Comparison of ENCODE assay signal across 17 cellular contexts in the genomic region with DNA sequence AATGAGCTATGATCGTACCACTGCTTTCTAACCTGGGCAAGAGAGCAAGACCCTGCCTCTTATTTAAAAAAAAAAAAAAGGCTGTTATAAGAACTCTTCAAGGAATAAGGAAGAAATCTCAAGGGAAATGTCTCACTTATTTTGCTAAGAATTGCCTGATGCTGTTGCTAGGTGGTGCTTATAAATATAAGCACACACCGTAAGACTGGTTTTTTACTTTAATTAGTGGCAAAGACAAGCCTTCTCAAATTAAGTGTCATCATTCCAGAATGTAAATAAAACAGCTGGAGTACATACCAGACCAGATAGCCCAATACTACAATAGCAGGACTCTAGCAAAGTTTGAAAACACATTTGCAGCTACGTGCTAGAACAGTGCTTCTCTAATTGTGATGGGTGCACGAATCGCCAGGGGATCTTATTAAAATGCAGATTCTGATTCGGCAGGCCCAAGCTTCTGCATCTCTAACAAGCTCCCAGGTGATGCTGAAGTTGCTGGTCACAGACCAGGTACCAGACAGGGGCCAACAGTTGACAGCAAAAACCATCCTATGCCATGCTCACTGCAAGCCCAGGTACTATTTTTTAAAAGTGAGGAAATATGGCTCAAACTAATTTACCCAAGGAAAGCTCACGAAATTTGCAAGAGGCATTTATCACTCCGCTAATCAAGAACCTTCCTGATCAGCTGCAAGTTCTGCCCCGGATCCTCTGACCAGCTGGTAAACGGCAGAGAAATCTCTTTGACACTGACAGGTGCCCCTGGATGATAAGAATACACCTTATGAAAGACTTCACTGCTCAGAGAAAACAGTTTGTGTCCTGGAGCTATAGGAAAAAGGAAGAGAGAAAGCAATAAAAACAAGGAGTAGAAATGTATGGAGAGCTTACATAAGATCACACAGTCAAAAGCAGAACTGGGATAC. TPM values are rescaled to one million over a fixed set of nuclear protein-coding genes. Genes with fewer than 3 reads are reported as not detected.
"Had no signal": no experiment of that assay in that cellular context is flagged by ENCODE, and none has a peak within 500 bp of the region (broad histone marks: within the 10 kb centered on the region; RNA-seq: fewer than 3 reads in every experiment).

No MANE protein-coding gene starts in this region.

- H3K27ac Mint-ChIP-seq: activated CD8-positive, alpha-beta memory T cell treated with anti-CD3 and anti-CD28 coated beads, Interleukin-2, amount 10 ng/mL, durations not matched to agents 7 days and 5 days; activated T-helper 17 cell treated with anti-CD3 and anti-CD28 coated beads, Interleukin-2, amount 50 U/mL, for 72 hours; effector memory CD8-positive, alpha-beta T cell; mesothelial cell of epicardium; natural killer cell treated with Interleukin-12 subunit alpha and Interleukin-12 subunit beta and Interleukin-15 and Interleukin-18, amount 100 ng/mL, for 72 hours; stimulated activated naive B cell treated with anti-CD40 and anti-IgM and Interleukin-4, amounts not matched to agents 10 μg/mL and 1 μg/mL and 100 μg/mL, for 72 hours had no signal

- FAIRE-seq: frontal cortex, keratinocyte had no signal

- H3K36me3 Mint-ChIP-seq: activated CD8-positive, alpha-beta memory T cell treated with anti-CD3 and anti-CD28 coated beads, Interleukin-2, amount 10 ng/mL, durations not matched to agents 7 days and 5 days; natural killer cell treated with Interleukin-12 subunit alpha and Interleukin-12 subunit beta and Interleukin-15 and Interleukin-18, amount 100 ng/mL, for 72 hours; stimulated activated naive B cell treated with anti-CD40 and anti-IgM and Interleukin-4, amounts not matched to agents 10 μg/mL and 1 μg/mL and 100 μg/mL, for 72 hours had no signal

- H3K27ac ChIP-seq: body of pancreas, thoracic aorta, WERI-Rb-1 had no signal

- H3K36me3 ChIP-seq: thoracic aorta, WERI-Rb-1 had no signal

- ATAC-seq: activated CD8-positive, alpha-beta memory T cell treated with anti-CD3 and anti-CD28 coated beads, Interleukin-2, amount 10 ng/mL, durations not matched to agents 7 days and 5 days; activated T-helper 17 cell treated with anti-CD3 and anti-CD28 coated beads, Interleukin-2, amount 50 U/mL, for 72 hours; body of pancreas; effector memory CD8-positive, alpha-beta T cell; natural killer cell treated with Interleukin-12 subunit alpha and Interleukin-12 subunit beta and Interleukin-15 and Interleukin-18, amount 100 ng/mL, for 72 hours; stimulated activated naive B cell treated with anti-CD40 and anti-IgM and Interleukin-4, amounts not matched to agents 10 μg/mL and 1 μg/mL and 100 μg/mL, for 72 hours had no signal

- H3K4me1 Mint-ChIP-seq: activated CD8-positive, alpha-beta memory T cell treated with anti-CD3 and anti-CD28 coated beads, Interleukin-2, amount 10 ng/mL, durations not matched to agents 7 days and 5 days had no signal

- DNase-seq: activated CD4-positive, alpha-beta T cell treated with anti-CD3 and anti-CD28 coated beads, Interleukin-2, amount 50 U/mL, for 48 hours; activated CD8-positive, alpha-beta memory T cell treated with anti-CD3 and anti-CD28 coated beads, Interleukin-2, amount 10 ng/mL, durations not matched to agents 7 days and 5 days; activated naive CD4-positive, alpha-beta T cell; body of pancreas; effector memory CD8-positive, alpha-beta T cell; hypothalamus; nucleus accumbens; stimulated activated naive B cell treated with anti-CD40 and anti-IgM and Interleukin-4, amounts not matched to agents 10 μg/mL and 1 μg/mL and 100 μg/mL, for 72 hours; T-helper 9 cell; WERI-Rb-1 had no signal

- H3K9me3 Mint-ChIP-seq: activated T-helper 17 cell treated with anti-CD3 and anti-CD28 coated beads, Interleukin-2, amount 50 U/mL, for 72 hours; mesothelial cell of epicardium; natural killer cell treated with Interleukin-12 subunit alpha and Interleukin-12 subunit beta and Interleukin-15 and Interleukin-18, amount 100 ng/mL, for 72 hours had no signal

- H3K4me3 Mint-ChIP-seq: activated CD8-positive, alpha-beta memory T cell treated with anti-CD3 and anti-CD28 coated beads, Interleukin-2, amount 10 ng/mL, durations not matched to agents 7 days and 5 days; activated T-helper 17 cell treated with anti-CD3 and anti-CD28 coated beads, Interleukin-2, amount 50 U/mL, for 72 hours; effector memory CD8-positive, alpha-beta T cell; mesothelial cell of epicardium; natural killer cell treated with Interleukin-12 subunit alpha and Interleukin-12 subunit beta and Interleukin-15 and Interleukin-18, amount 100 ng/mL, for 72 hours; stimulated activated naive B cell treated with anti-CD40 and anti-IgM and Interleukin-4, amounts not matched to agents 10 μg/mL and 1 μg/mL and 100 μg/mL, for 72 hours had no signal

- H3K27me3 ChIP-seq: body of pancreas had no signal

- H3K9me3 ChIP-seq: body of pancreas, thoracic aorta had no signal

- H3K4me3 ChIP-seq: body of pancreas, lung, thoracic aorta had no signal

RNA-seq across cellular contexts. Expression of gene CNKSR3, which starts 6.6 kb away (rescaled TPM):
- total RNA-seq: activated CD8-positive, alpha-beta memory T cell treated with anti-CD3 and anti-CD28 coated beads, Interleukin-2, amount 10 ng/mL, durations not matched to agents 7 days and 5 days had no signal
